ENCODE assay signal across 1 cellular context in genomic region chr11:72719144-72719543, GRCh38.
TF ChIP-seq lines count a peak whose summit lies in the region.

No MANE protein-coding gene starts in this region.

TF ChIP-seq in SK-N-SH, 30 proteins besides CTCF, POLR2A, EP300 and RAD21 (continued from another document):
- TF ChIP-seq ZBTB33 (IDR thresholded peaks at IDR 0.05; ENCODE audit: borderline replicate concordance, low read depth) = no peak
- no peak for TF ChIP-seq MEF2A (IDR thresholded peaks at IDR 0.05; ENCODE audit: borderline replicate concordance, low read depth)
TF ChIP-seq in SK-N-SH: peak in this region for 0.
